ENCODE assay signal across 18 cellular contexts in genomic region chrX:85619962-85620361, GRCh38.
DNase-seq lines count a peak whose midpoint lies in the region; ATAC-seq, FAIRE-seq and TF ChIP-seq lines count a peak whose summit lies in the region.
"Had no signal": no experiment of that assay in that cellular context is flagged by ENCODE, and none has a peak within 500 bp of the region (broad histone marks: within the 10 kb centered on the region; RNA-seq: fewer than 3 reads in every experiment).

No MANE protein-coding gene starts in this region.

- H2BK12ac ChIP-seq in H1 (ENCODE audit: low read depth, low read length), result no peak overlapping the region

- CTCF ChIA-PET in H1 (lab: Charles Lee; ENCODE audit: partially characterized antibody), result interaction anchor here (2.3 kb wide), 1 partner anchor 9 kb away, joined by 14 read pairs; no protein-coding TSS in a partner anchor

- no peak for TF ChIP-seq EP300 in H1 (IDR thresholded peaks at IDR 0.05; ENCODE audit: borderline replicate concordance in 1 of 2, low read depth in 2 of 2, low read length in 2 of 2)
- TF ChIP-seq EP300 in ovary (IDR thresholded peaks at IDR 0.05), result no peak

- H3K4me3 ChIP-seq in HUES6 (ENCODE audit: low read depth, low read length), result no peak overlapping the region
- H3K4me3 ChIP-seq in H1 (ENCODE audit: extremely low read depth in 1 of 4, insufficient read depth in 2 of 4, low read depth in 3 of 4, low read length in 4 of 4), result no peak overlapping the region
- H3K4me3 ChIP-seq in mesodermal cell (ENCODE audit: extremely low read depth, insufficient read depth, low read length, poor library complexity, severe bottlenecking), result no peak overlapping the region
- H3K4me3 ChIP-seq in ovary, result no peak overlapping the region
- H3K4me3 ChIP-seq: GM12878, GM23248, Peyer's patch, SJSA1 had no signal

- H3K9me3 ChIP-seq in HUES6 (ENCODE audit: control insufficient read depth, insufficient read depth, low read depth, low read length) (peaks cover 27% of the 10 kb centered on the region; the same call in 1 of the 2 replicates), H1 (ENCODE audit: insufficient read depth in 2 of 2, low read depth in 1 of 2, low read length in 1 of 2) (no peaks in the 10 kb centered on the region), mesodermal cell (ENCODE audit: control insufficient read depth, low read length) (no peaks in the 10 kb centered on the region), ovary (no peaks in the 10 kb centered on the region)
- H3K9me3 ChIP-seq: Peyer's patch, SJSA1 had no signal

- no peak overlapping the region for H4K91ac ChIP-seq in H1 (replicated peaks; ENCODE audit: insufficient read length, low read length)

- no peaks in the 10 kb centered on the region for H3K27me3 ChIP-seq in HUES6 (ENCODE audit: control insufficient read depth, insufficient read depth, low read length)
- H3K27me3 ChIP-seq in H1 (replicated peaks in 1 of 4; ENCODE audit: control insufficient read depth in 3 of 4, extremely low read depth in 1 of 4, insufficient read depth in 3 of 4, low read length in 3 of 4), result no peaks in the 10 kb centered on the region
- no peaks in the 10 kb centered on the region for H3K27me3 ChIP-seq in ovary
- H3K27me3 ChIP-seq: Peyer's patch, SJSA1 had no signal

- POLR2A ChIA-PET in H1 (lab: Charles Lee; ENCODE audit: partially characterized antibody), result no interaction called here

- H3K27ac ChIP-seq in HUES6 (ENCODE audit: low read depth, low read length) (no peak overlapping the region; the same call in 1 of the 2 replicates), H1 (ENCODE audit: low read depth, low read length) (no peak overlapping the region), mesodermal cell (ENCODE audit: low read depth, low read length, severe bottlenecking) (peak overlapping the region; percentile 29), ovary (no peak overlapping the region)
- H3K27ac ChIP-seq: C4-2B, GM23248, Peyer's patch, SJSA1 had no signal

- H3K4ac ChIP-seq in H1 (replicated peaks; ENCODE audit: insufficient read length, low read depth, low read length), result no peak overlapping the region

- no peaks in the 10 kb centered on the region for H3K23me2 ChIP-seq in H1 (ENCODE audit: low read depth, low read length)

- no peaks in the 10 kb centered on the region for H3K79me2 ChIP-seq in H1 (ENCODE audit: control insufficient read depth in 1 of 2, insufficient read depth in 2 of 2, low read length in 2 of 2)

- intact Hi-C loops in ovary (cut with DNase I), result no loop called here

- H2AK5ac ChIP-seq in H1 (ENCODE audit: low read depth, low read length), result no peak overlapping the region

- no peak for ATAC-seq in GM21825 (IDR thresholded peaks at IDR 0.05; ENCODE audit: unreplicated experiment)
- ATAC-seq: GM12878, HCT116 had no signal

- peak overlapping the region; percentile 51 for H4K8ac ChIP-seq in H1 (ENCODE audit: extremely low read depth, insufficient read depth, low read length)

- H3K79me1 ChIP-seq in H1 (ENCODE audit: low read depth, low read length), result no peaks in the 10 kb centered on the region

- no peak overlapping the region for H2BK20ac ChIP-seq in H1 (ENCODE audit: low read length)

- DNase-seq in ELF-1 (ENCODE audit: low read depth, low spot score) (peak; percentile 84), H1 (ENCODE audit: low read depth in 1 of 2, low spot score in 2 of 2) (no peak), ovary (no peak), COLO829 (ENCODE audit: low spot score) (no peak)
- DNase-seq: DMS79, GM23248, NCI-H1436 treated with DMSO at 0.1 percent for 48 hours, NCI-H1930, NCI-H510A had no signal

- H4K5ac ChIP-seq in H1 (ENCODE audit: insufficient read length, low read depth, low read length), result no peak overlapping the region

- no peaks in the 10 kb centered on the region for H4K20me1 ChIP-seq in H1 (replicated peaks in 1 of 2; ENCODE audit: control insufficient read depth in 1 of 2, insufficient read depth in 2 of 2, low read length in 2 of 2)

- peak overlapping the region in 1 of 2 experiments; percentile 14; a peak in 1 of 4 replicates for H3K4me2 ChIP-seq in H1 (ENCODE audit: insufficient read depth in 1 of 2, low read depth in 2 of 2, low read length in 2 of 2)

- no peak overlapping the region for H2BK5ac ChIP-seq in H1 (ENCODE audit: low read depth, low read length)

- no peak overlapping the region; the same call in none of the 2 replicates for H3K18ac ChIP-seq in H1 (ENCODE audit: extremely low read depth, low read length)

- H3K4me1 ChIP-seq in HUES6 (ENCODE audit: control insufficient read depth, insufficient read depth, low read length), result peaks cover 20% of the 10 kb centered on the region
- peaks cover 0 to 9% (median 3%) of the 10 kb centered on the region in 4 experiments; a peak in 3 of 7 replicates for H3K4me1 ChIP-seq in H1 (replicated peaks in 1 of 4; ENCODE audit: control insufficient read depth in 3 of 4, insufficient read depth in 4 of 4, low read length in 3 of 4)
- peaks cover 7% of the 10 kb centered on the region for H3K4me1 ChIP-seq in mesodermal cell (ENCODE audit: control insufficient read depth, insufficient read depth, low read length, poor library complexity, severe bottlenecking)
- H3K4me1 ChIP-seq in ovary (ENCODE audit: insufficient read depth), result no peaks in the 10 kb centered on the region
- H3K4me1 ChIP-seq: Peyer's patch, SJSA1 had no signal

- H2AFZ ChIP-seq in H1 (ENCODE audit: low read length), result 0 out of 2 replicates have a peak overlapping the region, but pooled peaks have one; percentile 70
- H2AFZ ChIP-seq: GM23248 had no signal

- TF ChIP-seq POLR2A in H1 (IDR thresholded peaks at IDR 0.05; ENCODE audit: control extremely low read depth in 1 of 2, low read depth in 2 of 2, low read length in 2 of 2), result no peak
- no peak for TF ChIP-seq POLR2A in ovary (IDR thresholded peaks at IDR 0.05)

- H2BK120ac ChIP-seq in H1 (replicated peaks; ENCODE audit: low read depth, low read length), result no peak overlapping the region

- no peak overlapping the region for H2BK15ac ChIP-seq in H1 (ENCODE audit: low read length)

- FAIRE-seq in H1 (lab: Jason Lieb, UNC), result no peak
- FAIRE-seq: A204.1, GM12878 had no signal

- H3K9ac ChIP-seq in HUES6 (ENCODE audit: low read length), result peak overlapping the region; percentile 59
- H3K9ac ChIP-seq in H1 (replicated peaks in 1 of 4; ENCODE audit: extremely low read depth in 1 of 4, low read depth in 3 of 4, low read length in 3 of 4), result no peak overlapping the region
- H3K9ac ChIP-seq: GM23248 had no signal

- no peak overlapping the region for H3K56ac ChIP-seq in H1 (replicated peaks; ENCODE audit: insufficient read length, low read depth, low read length)

- no peak overlapping the region for H3K23ac ChIP-seq in H1 (ENCODE audit: insufficient read length)

- no peak overlapping the region for H3K14ac ChIP-seq in H1 (ENCODE audit: insufficient read length)

- TF ChIP-seq RAD21 in H1 (IDR thresholded peaks at IDR 0.05 in 1 of 2, conservative IDR thresholded peaks at IDR 0.05 in 1 of 2; ENCODE audit: low read depth in 2 of 2, low read length in 2 of 2), result no peak

- H3K36me3 ChIP-seq in HUES6 (ENCODE audit: control insufficient read depth, insufficient read depth, low read length) (no peaks in the 10 kb centered on the region), H1 (ENCODE audit: control insufficient read depth in 2 of 4, insufficient read depth in 4 of 4, low read length in 3 of 4) (no peaks in the 10 kb centered on the region), mesodermal cell (ENCODE audit: control insufficient read depth, insufficient read depth, low read length) (no peaks in the 10 kb centered on the region), ovary (no peaks in the 10 kb centered on the region)
- H3K36me3 ChIP-seq: Peyer's patch, SJSA1 had no signal

- no peak for TF ChIP-seq CTCF in H1 (IDR thresholded peaks at IDR 0.05; ENCODE audit: control extremely low read depth in 1 of 3, insufficient read depth in 1 of 3, low read depth in 1 of 3, low read length in 3 of 3)
- no peak for TF ChIP-seq CTCF in ovary (IDR thresholded peaks at IDR 0.05)

TF ChIP-seq in H1, 55 proteins besides CTCF, POLR2A, EP300 and RAD21 (continues in another document):
- TF ChIP-seq CEBPB (IDR thresholded peaks at IDR 0.05; ENCODE audit: low read depth, low read length), result no peak
- TF ChIP-seq SP1 (IDR thresholded peaks at IDR 0.05; ENCODE audit: low read depth, low read length), result no peak
- TF ChIP-seq POU5F1 (IDR thresholded peaks at IDR 0.05; ENCODE audit: low read depth, low read length), result no peak
- TF ChIP-seq NRF1 (IDR thresholded peaks at IDR 0.05; ENCODE audit: low read depth, low read length), result no peak
